Comparison of ENCODE assay signal across 8 cellular contexts in the genomic region with DNA sequence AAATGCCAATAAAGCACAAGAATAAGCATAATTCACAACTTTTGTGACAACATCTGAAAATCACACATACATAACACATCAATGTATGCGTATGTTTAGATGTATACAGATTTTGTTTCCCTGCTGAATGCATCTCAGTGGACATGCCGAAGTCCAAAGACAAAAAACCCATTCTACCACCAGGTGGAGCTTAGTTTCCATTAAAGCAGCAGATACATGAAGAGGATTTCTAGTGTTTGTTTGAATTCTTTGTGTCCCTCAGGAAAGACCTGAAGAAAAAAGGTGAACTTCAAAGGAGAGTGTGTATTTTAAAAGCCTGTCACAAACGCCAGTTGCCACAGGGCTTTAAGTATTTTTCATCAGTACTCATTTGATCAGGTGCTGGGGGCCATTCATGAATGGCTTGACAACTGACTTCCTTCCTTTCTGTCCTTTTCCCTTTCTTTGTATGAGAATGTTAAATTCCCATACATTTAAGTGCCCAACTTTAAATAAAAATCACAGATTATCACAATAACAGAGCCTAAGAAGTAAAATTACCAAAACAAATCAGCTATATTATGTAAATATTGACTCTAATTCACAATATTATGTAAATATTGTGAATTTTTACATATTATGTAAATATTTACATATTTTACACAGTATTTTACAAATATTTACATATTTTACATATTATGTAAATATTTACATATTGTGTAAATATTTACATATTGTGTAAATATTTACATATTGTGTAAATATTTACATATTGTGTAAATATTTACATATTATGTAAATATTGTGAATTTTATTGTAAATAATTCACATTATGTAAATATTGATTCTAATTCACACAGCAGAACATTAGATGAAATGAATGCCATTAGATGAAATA.
A peak's percentile ranks its signal among the peaks of the same experiment; 100 is the strongest.
DNase-seq lines count a peak whose midpoint lies in the region; ATAC-seq and TF ChIP-seq lines count a peak whose summit lies in the region.

No MANE protein-coding gene starts in this region.

- H3K9me3 ChIP-seq in Peyer's patch (no peaks in the 10 kb centered on the region), endodermal cell (ENCODE audit: control insufficient read depth, low read length) (no peaks in the 10 kb centered on the region)

- no peak overlapping the region for H3K4me3 ChIP-seq in H7 (ENCODE audit: insufficient read depth, low read depth, low read length)
- no peak overlapping the region for H3K4me3 ChIP-seq in Peyer's patch
- H3K4me3 ChIP-seq in endodermal cell (ENCODE audit: low read length) = no peak overlapping the region

- 0 to 63% methylated on average over 1 to 3 of the region's 3 CpGs for WGBS in endodermal cell (ENCODE audit: insufficient coverage in 1 of 2, insufficient read length in 1 of 2), 2 experiments

- no peak overlapping the region for H3K4me3 Mint-ChIP-seq in activated naive CD4-positive, alpha-beta T cell treated with anti-CD3 and anti-CD28 coated beads, Interleukin-2, amount 10 ng/mL, durations not matched to agents 7 days and 5 days
- no peak overlapping the region for H3K4me3 Mint-ChIP-seq in endodermal cell

- H3K27me3 ChIP-seq in H7 (ENCODE audit: control insufficient read depth, insufficient read depth, low read length) (no peaks in the 10 kb centered on the region), Peyer's patch (no peaks in the 10 kb centered on the region), endodermal cell (ENCODE audit: control insufficient read depth, insufficient read depth, low read length, poor library complexity, severe bottlenecking) (no peaks in the 10 kb centered on the region)

- no peak for TF ChIP-seq POLR2A in Peyer's patch (IDR thresholded peaks at IDR 0.05)

- no peak overlapping the region for H3K27ac Mint-ChIP-seq in activated naive CD4-positive, alpha-beta T cell treated with anti-CD3 and anti-CD28 coated beads, Interleukin-2, amount 10 ng/mL, durations not matched to agents 7 days and 5 days
- no peak overlapping the region for H3K27ac Mint-ChIP-seq in endodermal cell

- no peak overlapping the region for H3K9ac ChIP-seq in endodermal cell (ENCODE audit: extremely low read depth, low read length, poor library complexity, severe bottlenecking)

- H3K27me3 Mint-ChIP-seq in activated naive CD4-positive, alpha-beta T cell treated with anti-CD3 and anti-CD28 coated beads, Interleukin-2, amount 10 ng/mL, durations not matched to agents 7 days and 5 days = no peaks in the 10 kb centered on the region
- no peaks in the 10 kb centered on the region for H3K27me3 Mint-ChIP-seq in endodermal cell (ENCODE audit: insufficient read depth)

- no peaks in the 10 kb centered on the region for H3K36me3 ChIP-seq in H7 (replicated peaks; ENCODE audit: control insufficient read depth, insufficient read depth, low read length)
- H3K36me3 ChIP-seq in Peyer's patch = no peaks in the 10 kb centered on the region
- H3K36me3 ChIP-seq in endodermal cell (ENCODE audit: control insufficient read depth, insufficient read depth, low read length) = no peaks in the 10 kb centered on the region

- H3K9me3 Mint-ChIP-seq in activated naive CD4-positive, alpha-beta T cell treated with anti-CD3 and anti-CD28 coated beads, Interleukin-2, amount 10 ng/mL, durations not matched to agents 7 days and 5 days = no peaks in the 10 kb centered on the region
- H3K9me3 Mint-ChIP-seq in endodermal cell = no peaks in the 10 kb centered on the region

- CTCF ChIA-PET in activated naive CD4-positive, alpha-beta T cell treated with anti-CD3 and anti-CD28 coated beads, Interleukin-2, amount 10 ng/mL, durations not matched to agents 7 days and 5 days (lab: Charles Lee) = interaction anchor here (0.6 to 4.2 kb wide), 4 partner anchors 9 to 486 kb away, joined by 3 to 26 read pairs (median 4); no protein-coding TSS in a partner anchor

- peak; percentile 32 for DNase-seq in activated naive CD4-positive, alpha-beta T cell treated with anti-CD3 and anti-CD28 coated beads, Interleukin-2, amount 10 ng/mL, durations not matched to agents 7 days and 5 days
- DNase-seq in activated naive CD4-positive, alpha-beta T cell treated with Interleukin-2 at 50 U/mL for 16 hours = no peak
- DNase-seq in H7 (peak; percentile 11), LoVo (ENCODE audit: low spot score) (peak; percentile 81), Peyer's patch (peak in 1 of 3 donors; percentile 50), endodermal cell (peak; percentile 71), mucosa of gallbladder (ENCODE audit: low spot score) (peak; percentile 56)

- H3K4me1 ChIP-seq in Peyer's patch (no peaks in the 10 kb centered on the region), endodermal cell (ENCODE audit: control insufficient read depth, insufficient read depth, low read length) (no peaks in the 10 kb centered on the region)

- H3K36me3 Mint-ChIP-seq in activated naive CD4-positive, alpha-beta T cell treated with anti-CD3 and anti-CD28 coated beads, Interleukin-2, amount 10 ng/mL, durations not matched to agents 7 days and 5 days = no peaks in the 10 kb centered on the region
- H3K36me3 Mint-ChIP-seq in endodermal cell (ENCODE audit: low read depth) = no peaks in the 10 kb centered on the region

- H3K27ac ChIP-seq in Peyer's patch (no peak overlapping the region), endodermal cell (ENCODE audit: low read depth, low read length) (no peak overlapping the region)

- H3K4me1 Mint-ChIP-seq in activated naive CD4-positive, alpha-beta T cell treated with anti-CD3 and anti-CD28 coated beads, Interleukin-2, amount 10 ng/mL, durations not matched to agents 7 days and 5 days = no peaks in the 10 kb centered on the region
- peaks cover 4% of the 10 kb centered on the region for H3K4me1 Mint-ChIP-seq in endodermal cell

- peak in 5 of 6 experiments; percentile 45 to 70 (median 63) for TF ChIP-seq CTCF in Peyer's patch (IDR thresholded peaks at IDR 0.05)
- TF ChIP-seq CTCF in endodermal cell (conservative IDR thresholded peaks at IDR 0.05) = peak; percentile 88

- no peak for ATAC-seq in HG03108 (IDR thresholded peaks at IDR 0.05; ENCODE audit: unreplicated experiment)
